Comparison of ENCODE assay signal across 22 cellular contexts in genomic region chr17:8818654-8819330, GRCh38. TPM values are rescaled to one million over a fixed set of nuclear protein-coding genes. Genes with fewer than 3 reads are reported as not detected.
DNase-seq lines count a peak whose midpoint lies in the region; ATAC-seq and TF ChIP-seq lines count a peak whose summit lies in the region.
"Had no signal": no experiment of that assay in that cellular context is flagged by ENCODE, and none has a peak within 500 bp of the region (broad histone marks: within the 10 kb centered on the region; RNA-seq: fewer than 3 reads in every experiment).

No MANE protein-coding gene starts in this region.

- no peak for TF ChIP-seq RAD21 in IMR-90 (IDR thresholded peaks at IDR 0.05; ENCODE audit: low read length)

- H3K18ac ChIP-seq in IMR-90 (ENCODE audit: low read depth, low read length): no peak overlapping the region

- TF ChIP-seq EP300 in suprapubic skin (IDR thresholded peaks at IDR 0.05): no peak

- no peak overlapping the region for H3K4me2 ChIP-seq in IMR-90 (ENCODE audit: low read depth, low read length)

- H3K27ac ChIP-seq in IMR-90 (ENCODE audit: insufficient read depth, low read length) (no peak overlapping the region), suprapubic skin (no peak overlapping the region)
- no peak overlapping the region for H3K27ac ChIP-seq in CD4-positive, alpha-beta memory T cell (ENCODE audit: low read depth, low read length)
- H3K27ac ChIP-seq: 22Rv1, SK-N-MC had no signal

- POLR2A ChIA-PET in IMR-90 (lab: Charles Lee; ENCODE audit: unreplicated experiment): no interaction called here
- POLR2A ChIA-PET in CD4-positive, alpha-beta memory T cell (lab: Charles Lee; ENCODE audit: partially characterized antibody): no interaction called here

- no peak overlapping the region for H2BK5ac ChIP-seq in IMR-90 (ENCODE audit: low read depth, low read length, poor library complexity, severe bottlenecking)

- H3K56ac ChIP-seq in IMR-90 (ENCODE audit: extremely low read depth, insufficient read depth, low read length): no peak overlapping the region

- no peak overlapping the region for H4K8ac ChIP-seq in IMR-90 (ENCODE audit: low read depth in 2 of 2, low read length in 2 of 2)

- no peak for TF ChIP-seq CTCF in IMR-90 (conservative IDR thresholded peaks at IDR 0.05; ENCODE audit: low read depth, low read length)
- TF ChIP-seq CTCF in suprapubic skin (IDR thresholded peaks at IDR 0.05): no peak
- TF ChIP-seq CTCF in BE2C (IDR thresholded peaks at IDR 0.05; ENCODE audit: low read depth, low read length): no peak

- no peak overlapping the region for H3K23ac ChIP-seq in IMR-90 (ENCODE audit: low read depth, low read length)

- H3K4me3 ChIP-seq in IMR-90 (ENCODE audit: insufficient read depth, low read depth, low read length): no peak overlapping the region
- no peak overlapping the region for H3K4me3 ChIP-seq in suprapubic skin
- H3K4me3 ChIP-seq in BE2C (ENCODE audit: low read depth, low read length): no peak overlapping the region
- H3K4me3 ChIP-seq in CD4-positive, alpha-beta memory T cell (ENCODE audit: low read length in 2 of 2): no peak overlapping the region
- H3K4me3 ChIP-seq: SK-N-MC had no signal

- H3K9ac ChIP-seq in IMR-90 (ENCODE audit: low read depth, low read length): no peak overlapping the region

- TF ChIP-seq POLR2A in IMR-90 (IDR thresholded peaks at IDR 0.05; ENCODE audit: low read depth, low read length): no peak
- TF ChIP-seq POLR2A in suprapubic skin (IDR thresholded peaks at IDR 0.05): no peak

- no peaks in the 10 kb centered on the region for H3K9me1 ChIP-seq in IMR-90 (ENCODE audit: insufficient read depth, low read length)

- intact Hi-C loops in IMR-90 (cut with micrococcal nuclease): no loop called here
- intact Hi-C loops in CD4-positive, alpha-beta memory T cell (cut with micrococcal nuclease): no loop called here

- dilution Hi-C loops in IMR-90 (cut with HindIII; ENCODE audit: low sequenced_read_pairs, unreplicated experiment): no loop called here

- no peaks in the 10 kb centered on the region for H4K20me1 ChIP-seq in IMR-90 (ENCODE audit: insufficient read depth, low read length)

- no CpG with 5 or more reads among the region's 3 CpGs for WGBS in IMR-90 (ENCODE audit: extremely low coverage in 2 of 2, insufficient read length in 1 of 2), 2 experiments
- WGBS in suprapubic skin: 31% methylated on average over 3 of the region's 3 CpGs

- in situ Hi-C loops in IMR-90 (cut with MboI; ENCODE audit: low sequenced_read_pairs): no loop called here

- no peaks in the 10 kb centered on the region for H3K79me1 ChIP-seq in IMR-90 (ENCODE audit: low read depth in 1 of 2, low read length in 2 of 2)

- H3K9me3 Mint-ChIP-seq in CD4-positive, alpha-beta memory T cell: peaks cover 0 to 6% (median 0%) of the 10 kb centered on the region in 8 donors
- H3K9me3 Mint-ChIP-seq: CD4-positive, alpha-beta T cell had no signal

- no peak overlapping the region for H2BK20ac ChIP-seq in IMR-90 (ENCODE audit: low read depth, low read length)

- H3K4ac ChIP-seq in IMR-90 (ENCODE audit: low read depth, low read length): no peak overlapping the region

- no peaks in the 10 kb centered on the region for H3K36me3 ChIP-seq in IMR-90 (ENCODE audit: control insufficient read depth, insufficient read depth, low read length)
- H3K36me3 ChIP-seq in suprapubic skin: no peaks in the 10 kb centered on the region
- no peaks in the 10 kb centered on the region for H3K36me3 ChIP-seq in BE2C
- no peaks in the 10 kb centered on the region for H3K36me3 ChIP-seq in CD4-positive, alpha-beta memory T cell (ENCODE audit: insufficient read depth, low read length)

- H3K4me1 ChIP-seq in IMR-90 (ENCODE audit: control insufficient read depth, insufficient read depth, low read length) (no peaks in the 10 kb centered on the region), suprapubic skin (no peaks in the 10 kb centered on the region), BE2C (no peaks in the 10 kb centered on the region)
- H3K4me1 ChIP-seq in CD4-positive, alpha-beta memory T cell (ENCODE audit: insufficient read depth, low read length): no peaks in the 10 kb centered on the region

- DNase-seq in DMS 273 (lab: John Stamatoyannopoulos, UW; ENCODE audit: unreplicated experiment): peak; percentile 38
- DNase-seq in DMS 273 treated with DMSO at 0.1 percent for 48 hours (lab: John Stamatoyannopoulos, UW): no peak
- no peak for DNase-seq in IMR-90
- DNase-seq in left lobe of liver (ENCODE audit: low spot score): peak; percentile 23
- peak; percentile 17 to 28 for DNase-seq in suprapubic skin (ENCODE audit: low spot score in 2 of 2)
- no peak for DNase-seq in BE2C
- no peak for DNase-seq in CD4-positive, alpha-beta memory T cell
- DNase-seq: CD4-positive, alpha-beta T cell; DMS53; EL; NCI-H1092 treated with DMSO at 0.1 percent for 48 hours; NCI-H146; NCI-H2029 treated with DMSO at 0.1 percent for 48 hours; NCI-H748 treated with DMSO at 0.1 percent for 48 hours; SHP77 had no signal

- CTCF ChIA-PET in IMR-90 (lab: Yijun Ruan, JAX): no interaction called here
- CTCF ChIA-PET in CD4-positive, alpha-beta memory T cell (lab: Charles Lee; ENCODE audit: partially characterized antibody): no interaction called here

- peaks cover 0 to 7% of the 10 kb centered on the region in 2 donors for H3K36me3 Mint-ChIP-seq in CD4-positive, alpha-beta memory T cell

- H3K27ac Mint-ChIP-seq in CD4-positive, alpha-beta memory T cell: no peak overlapping the region
- H3K27ac Mint-ChIP-seq: B cell; CD4-positive, alpha-beta T cell had no signal

- peak overlapping the region; percentile 19 for H2AFZ ChIP-seq in IMR-90 (replicated peaks; ENCODE audit: low read length, poor library complexity)

- no peak overlapping the region for H2BK120ac ChIP-seq in IMR-90 (ENCODE audit: low read depth, low read length)

- BruUV-seq in IMR-90 (replicated peaks; lab: Mats Ljungman, UMichigan): no TSS peak

- H2AK9ac ChIP-seq in IMR-90 (replicated peaks; ENCODE audit: low read depth, low read length, poor library complexity): no peak overlapping the region

- ATAC-seq in IMR-90 (ENCODE audit: low read depth) (no peak), left lobe of liver (no peak), HG02840 (IDR thresholded peaks at IDR 0.05; ENCODE audit: low FRiP score, unreplicated experiment) (no peak)

- H3K14ac ChIP-seq in IMR-90 (replicated peaks; ENCODE audit: low read depth, low read length): no peak overlapping the region

- H4K91ac ChIP-seq in IMR-90 (ENCODE audit: insufficient read depth, low read depth, low read length): no peak overlapping the region

- H3K27me3 ChIP-seq in IMR-90 (ENCODE audit: control insufficient read depth, insufficient read depth, low read length) (no peaks in the 10 kb centered on the region), suprapubic skin (peaks cover 20% of the 10 kb centered on the region), BE2C (no peaks in the 10 kb centered on the region)
- no peaks in the 10 kb centered on the region for H3K27me3 ChIP-seq in CD4-positive, alpha-beta memory T cell (ENCODE audit: insufficient read depth, low read length)

- no peak overlapping the region for H2BK15ac ChIP-seq in IMR-90 (ENCODE audit: low read depth, low read length)

- H3K9me3 ChIP-seq in IMR-90 (ENCODE audit: control insufficient read depth, insufficient read depth, low read length) (no peaks in the 10 kb centered on the region), suprapubic skin (no peaks in the 10 kb centered on the region), BE2C (no peaks in the 10 kb centered on the region)
- H3K9me3 ChIP-seq in CD4-positive, alpha-beta memory T cell (ENCODE audit: control insufficient read depth in 1 of 2, low read length in 2 of 2): no peaks in the 10 kb centered on the region

- H3K4me3 Mint-ChIP-seq in CD4-positive, alpha-beta memory T cell: no peak overlapping the region
- H3K4me3 Mint-ChIP-seq: B cell; CD4-positive, alpha-beta T cell had no signal

- no peak overlapping the region for H4K5ac ChIP-seq in IMR-90 (ENCODE audit: low read depth, low read length)

- peaks cover 0 to 2% of the 10 kb centered on the region in 2 donors for H3K27me3 Mint-ChIP-seq in CD4-positive, alpha-beta memory T cell
- H3K27me3 Mint-ChIP-seq: CD4-positive, alpha-beta T cell had no signal

- H2AK5ac ChIP-seq in IMR-90 (ENCODE audit: low read depth, low read length): no peak overlapping the region

- H3K4me1 Mint-ChIP-seq in CD4-positive, alpha-beta memory T cell: no peaks in the 10 kb centered on the region
- H3K4me1 Mint-ChIP-seq: B cell had no signal

TF ChIP-seq in IMR-90, 13 proteins besides CTCF, POLR2A, EP300 and RAD21 (continues in another document):
- TF ChIP-seq MAFK (IDR thresholded peaks at IDR 0.05; ENCODE audit: low read depth, low read length) (no peak), MAZ (IDR thresholded peaks at IDR 0.05; ENCODE audit: borderline replicate concordance, low read depth, low read length) (no peak), RCOR1 (IDR thresholded peaks at IDR 0.05; ENCODE audit: insufficient replicate concordance, low read length) (no peak), BHLHE40 (IDR thresholded peaks at IDR 0.05; ENCODE audit: low read depth, low read length) (no peak), MXI1 (IDR thresholded peaks at IDR 0.05; ENCODE audit: borderline replicate concordance, low read depth, low read length) (no peak)

RNA-seq across cellular contexts. Expression of gene MFSD6L, which starts 19.6 kb away (rescaled TPM):
- total RNA-seq in IMR-90 (2012; rRNA removed) (not detected in 2 replicates), left lobe of liver (not detected), suprapubic skin (1 to 10 TPM in 1 of 4 donors, under 1 TPM in 3; 0.26 to 1.0 (median 0.65) TPM)
- polyA plus RNA-seq in IMR-90 (2012; rRNA removed): not detected in 2 replicates
- not detected in 2 replicates for polyA plus RNA-seq in IMR-90 (2012; cell fraction: cytosol; rRNA removed)
- not detected in 2 replicates for polyA plus RNA-seq in IMR-90 (2012; cell fraction: nucleus; rRNA removed; ENCODE audit: low replicate concordance)
- polyA plus RNA-seq in BE2C (2012; ENCODE audit: insufficient read depth, insufficient read length, low read depth): not detected
- total RNA-seq in CD4-positive, alpha-beta memory T cell: not detected
- under 1 TPM in 1 of 2 donors, not detected in 1; 0.14 TPM for polyA plus RNA-seq in CD4-positive, alpha-beta memory T cell
- total RNA-seq: LHCN-M2, NCI-H460, RPMI7951 had no signal

RNA-seq across cellular contexts. Expression of gene PIK3R6, which starts 48.7 kb away (rescaled TPM):
- total RNA-seq in IMR-90 (2012; rRNA removed) (not detected in 2 replicates), left lobe of liver (0.18 TPM), suprapubic skin (1 to 10 TPM in 3 of 4 donors, under 1 TPM in 1; 0.30 to 5.1 (median 1.5) TPM)
- polyA plus RNA-seq in IMR-90 (2012; rRNA removed): not detected in 2 replicates
- polyA plus RNA-seq in IMR-90 (2012; cell fraction: cytosol; rRNA removed): not detected in 2 replicates
- not detected in 2 replicates for polyA plus RNA-seq in IMR-90 (2012; cell fraction: nucleus; rRNA removed; ENCODE audit: low replicate concordance)
- not detected for polyA plus RNA-seq in BE2C (2012; ENCODE audit: insufficient read depth, insufficient read length, low read depth)
- under 1 TPM; 0.17 to 0.25 TPM for total RNA-seq in CD4-positive, alpha-beta memory T cell
- polyA plus RNA-seq in CD4-positive, alpha-beta memory T cell: under 1 TPM; 0.13 to 0.47 TPM
- total RNA-seq: LHCN-M2, NCI-H460, RPMI7951 had no signal

Comparison
In these comparisons a context has a peak if more than half of its experiments do, and no peak if none do; other contexts are left out.
1. DNase-seq: peak in DMS 273 (single experiment), left lobe of liver (single experiment) and suprapubic skin (2 of 2); none in DMS 273 treated with DMSO at 0.1 percent for 48 hours (single experiment), IMR-90 (single experiment), BE2C (single experiment) and CD4-positive, alpha-beta memory T cell (0 of 5).